Comparison of ENCODE assay signal across 25 cellular contexts in the genomic region with DNA sequence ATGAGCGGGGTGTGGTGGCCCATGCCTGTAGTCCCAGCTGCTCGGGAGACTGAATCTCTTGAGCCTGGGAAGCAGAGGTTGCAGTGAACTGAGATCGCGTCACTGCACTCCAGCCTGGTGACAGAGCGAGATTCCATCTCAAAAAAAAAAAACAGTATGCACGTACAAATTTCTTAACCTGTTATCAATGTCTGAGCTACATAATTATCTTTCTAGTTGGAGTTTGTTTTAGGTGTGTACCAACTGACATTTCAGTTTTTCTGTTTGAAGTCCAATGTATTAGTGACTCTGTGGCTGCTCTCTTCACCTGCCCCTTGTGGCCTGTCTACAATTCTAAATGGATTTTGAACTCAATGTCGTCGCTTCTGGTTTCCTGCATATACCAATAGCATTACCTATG. TPM values are rescaled to one million over a fixed set of nuclear protein-coding genes. Genes with fewer than 3 reads are reported as not detected.
A peak's percentile ranks its signal among the peaks of the same experiment; 100 is the strongest.
DNase-seq lines count a peak whose midpoint lies in the region; ATAC-seq, FAIRE-seq and TF ChIP-seq lines count a peak whose summit lies in the region.
"Had no signal": no experiment of that assay in that cellular context is flagged by ENCODE, and none has a peak within 500 bp of the region (broad histone marks: within the 10 kb centered on the region; RNA-seq: fewer than 3 reads in every experiment).

No MANE protein-coding gene starts in this region.

- FAIRE-seq in GM12891 (lab: Jason Lieb, UNC) = no peak
- FAIRE-seq: GM18507 had no signal

- peaks cover 43% of the 10 kb centered on the region for H3K4me1 ChIP-seq in left ventricle myocardium inferior
- H3K4me1 ChIP-seq in subcutaneous abdominal adipose tissue (ENCODE audit: control insufficient read depth in 5 of 5, insufficient read depth in 5 of 5, low read length in 5 of 5) = peaks cover 0 to 16% (median 13%) of the 10 kb centered on the region in 5 donors

- intact Hi-C loops in left ventricle myocardium inferior (cut with micrococcal nuclease) = no loop called here
- intact Hi-C loops in cardiac septum (cut with DNase I) = no loop called here
- intact Hi-C loops in left colon (cut with DNase I, micrococcal nuclease) = no loop called here

- H3K27ac ChIP-seq in left ventricle myocardium inferior (replicated peaks) (peak overlapping the region; percentile 71), subcutaneous abdominal adipose tissue (ENCODE audit: low read depth, low read length) (peak overlapping the region; percentile 37)
- H3K27ac ChIP-seq: 22Rv1, C4-2B, GM23248 had no signal

- no peak for TF ChIP-seq CTCF in left ventricle myocardium inferior (IDR thresholded peaks at IDR 0.05; ENCODE audit: borderline replicate concordance)

- no peak overlapping the region for H3K4me3 ChIP-seq in left ventricle myocardium inferior
- H3K4me3 ChIP-seq in subcutaneous abdominal adipose tissue (ENCODE audit: low read depth in 1 of 5, low read length in 5 of 5) = no peak overlapping the region
- H3K4me3 ChIP-seq: GM23248 had no signal

- peak; percentile 85 for ATAC-seq in left colon

- H3K36me3 ChIP-seq in left ventricle myocardium inferior (peaks cover 40% of the 10 kb centered on the region), subcutaneous abdominal adipose tissue (ENCODE audit: control insufficient read depth in 5 of 5, insufficient read depth in 5 of 5, low read length in 5 of 5) (peaks cover 40 to 49% (median 47%) of the 10 kb centered on the region in 5 donors)

- peaks cover under 1% of the 10 kb centered on the region for H3K9me3 ChIP-seq in left ventricle myocardium inferior (replicated peaks)
- H3K9me3 ChIP-seq in subcutaneous abdominal adipose tissue (ENCODE audit: control insufficient read depth in 5 of 5, low read length in 5 of 5) = peaks cover 0 to 5% (median 0%) of the 10 kb centered on the region in 5 donors

- no peaks in the 10 kb centered on the region for H3K27me3 ChIP-seq in left ventricle myocardium inferior (ENCODE audit: low read depth)
- no peaks in the 10 kb centered on the region for H3K27me3 ChIP-seq in subcutaneous abdominal adipose tissue (ENCODE audit: control insufficient read depth in 5 of 5, insufficient read depth in 4 of 5, low read length in 5 of 5)

- DNase-seq in left ventricle myocardium inferior (no peak), cardiac septum (ENCODE audit: low spot score) (no peak), left colon (no peak), myocyte (ENCODE audit: low read depth) (peak; percentile 26), foreskin melanocyte (no peak), SKM-1 treated with dmso at 0.1 percent for 144 hours (lab: John Stamatoyannopoulos, UW; ENCODE audit: unreplicated experiment) (no peak), GM12891 (ENCODE audit: insufficient read length, low spot score) (no peak)
- DNase-seq: GM23248, H7, KBM-7, MV-4-11, NCI-H1105, NCI-H146, NCI-H1930, NCI-H2107, NCI-H446, NCI-H524 treated with DMSO at 0.1 percent for 48 hours, NCI-H774, RPMI8226, SHP77 had no signal

- no peak overlapping the region for H3K9ac ChIP-seq in subcutaneous abdominal adipose tissue (ENCODE audit: low read length in 5 of 5)
- H3K9ac ChIP-seq: GM23248 had no signal

- TF ChIP-seq POLR2A in GM12891 (IDR thresholded peaks at IDR 0.05; ENCODE audit: low read depth, low read length) = no peak

TF ChIP-seq in GM12891, 5 proteins besides CTCF, POLR2A, EP300 and RAD21:
- TF ChIP-seq POU2F2 (IDR thresholded peaks at IDR 0.05; ENCODE audit: low read depth, low read length) = no peak
- TF ChIP-seq TAF1 (IDR thresholded peaks at IDR 0.05; ENCODE audit: low read depth, low read length) = no peak
- no peak for TF ChIP-seq PAX5 (IDR thresholded peaks at IDR 0.05; ENCODE audit: insufficient read depth, low read length, severe bottlenecking)
- no peak for TF ChIP-seq POLR2AphosphoS5 (IDR thresholded peaks at IDR 0.05; ENCODE audit: low read depth, low read length)
- no peak for TF ChIP-seq SPI1 (IDR thresholded peaks at IDR 0.05; ENCODE audit: low read depth, low read length)

RNA-seq across cellular contexts. Expression of a gene that starts 40.3 kb away (rescaled TPM):
- total RNA-seq in left ventricle myocardium inferior = 1,018 TPM
- 717 TPM for total RNA-seq in cardiac septum
- 10 to 100 TPM; 18.0 to 27.4 TPM for total RNA-seq in left colon
- 38.8 and 46.2 TPM in 2 replicates for total RNA-seq in myocyte
- polyA plus RNA-seq in myocyte (2012) = 16.6 TPM
- 2.0 TPM for polyA plus RNA-seq in GM12891 (2012; ENCODE audit: low read depth, missing spikeins)
- total RNA-seq: GM23248, H7, HT1080 had no signal

Comparison
In these comparisons a context has a peak if more than half of its experiments do, and no peak if none do; other contexts are left out.
1. RNA of a gene that starts 40.3 kb away (total RNA-seq): 1,018 TPM in left ventricle myocardium inferior (single experiment) and 717 TPM in cardiac septum (single experiment); 38.8 to 46.2 TPM in myocyte and 18.0 to 27.4 TPM in left colon; every median in the first group is over 10 times any median in the second.